In genomic region chr1:29382851-29383588, GRCh38 we compare ENCODE assay signal across 13 cellular contexts.
"Had no signal": no experiment of that assay in that cellular context is flagged by ENCODE, and none has a peak within 500 bp of the region (broad histone marks: within the 10 kb centered on the region; RNA-seq: fewer than 3 reads in every experiment).

No MANE protein-coding gene starts in this region.

- H2AFZ ChIP-seq: hepatocyte had no signal

- H3K27ac ChIP-seq: epithelial cell of prostate, gastroesophageal sphincter, hepatocyte, lower lobe of right lung, sigmoid colon, testis had no signal

- H3K27me3 ChIP-seq: testis had no signal

- H3K4me3 ChIP-seq: gastroesophageal sphincter, hepatocyte, lower lobe of right lung, sigmoid colon, testis had no signal

- ATAC-seq: gastroesophageal sphincter; lower lobe of right lung; naive thymus-derived CD4-positive, alpha-beta T cell had no signal

- H3K9me3 ChIP-seq: testis had no signal

- H3K4me1 Mint-ChIP-seq: activated CD4-positive, alpha-beta memory T cell treated with anti-CD3 and anti-CD28 coated beads, Interleukin-2, amount 10 ng/mL, durations not matched to agents 7 days and 5 days; naive thymus-derived CD4-positive, alpha-beta T cell had no signal

- H3K27ac Mint-ChIP-seq: activated CD4-positive, alpha-beta memory T cell treated with anti-CD3 and anti-CD28 coated beads, Interleukin-2, amount 10 ng/mL, durations not matched to agents 7 days and 5 days; naive thymus-derived CD4-positive, alpha-beta T cell; stimulated activated naive CD8-positive, alpha-beta T cell treated with anti-CD3 and anti-CD28 coated beads, Interleukin-15, Interleukin-2, amounts not matched to agents 100 ng/mL and 50 ng/mL, for 24 hours had no signal

- H3K4me3 Mint-ChIP-seq: activated CD4-positive, alpha-beta memory T cell treated with anti-CD3 and anti-CD28 coated beads, Interleukin-2, amount 10 ng/mL, durations not matched to agents 7 days and 5 days; naive thymus-derived CD4-positive, alpha-beta T cell; stimulated activated naive CD8-positive, alpha-beta T cell treated with anti-CD3 and anti-CD28 coated beads, Interleukin-15, Interleukin-2, amounts not matched to agents 100 ng/mL and 50 ng/mL, for 24 hours had no signal

- H3K36me3 ChIP-seq: gastroesophageal sphincter, lower lobe of right lung, sigmoid colon had no signal

- H3K4me1 ChIP-seq: gastroesophageal sphincter, lower lobe of right lung, sigmoid colon, testis had no signal

- DNase-seq: activated CD4-positive, alpha-beta memory T cell treated with anti-CD3 and anti-CD28 coated beads, Interleukin-2, amount 10 ng/mL, durations not matched to agents 7 days and 5 days; activated naive CD4-positive, alpha-beta T cell treated with Interleukin-2 at 50 U/mL for 16 hours; lower lobe of right lung; naive thymus-derived CD4-positive, alpha-beta T cell; nucleus accumbens; sigmoid colon; stimulated activated CD4-positive, alpha-beta T cell treated with anti-CD3 and anti-CD28 coated beads, Interleukin-4, amount 100 ng/mL, for 1 hour; T1000; testis had no signal

- H3K4me2 ChIP-seq: hepatocyte had no signal
